In genomic region chr13:41193919-41194824, GRCh38 we compare ENCODE assay signal across 8 cellular contexts.
DNase-seq lines count a peak whose midpoint lies in the region; ATAC-seq and TF ChIP-seq lines count a peak whose summit lies in the region.

Gene KBTBD7, minus strand, starts transcription at chr13:41194569. Its CDS starts 312 bp downstream, at chr13:41194257.

- DNase-seq in GM10266 (ENCODE audit: extremely low spot score): peak; percentile 82
- DNase-seq in NCI-H1092 treated with DMSO at 0.1 percent for 48 hours (lab: John Stamatoyannopoulos, UW): peak; percentile 82
- peak; percentile 93 for DNase-seq in globus pallidus (ENCODE audit: low spot score)
- peak; percentile 92 for DNase-seq in non-pigmented ciliary epithelial cell (ENCODE audit: low read depth)
- peak; percentile 96 for DNase-seq in superior temporal gyrus (ENCODE audit: extremely low spot score)

- peak within 1 kb of the TSS; percentile 97 for H3K27ac Mint-ChIP-seq in activated naive CD4-positive, alpha-beta T cell treated with anti-CD3 and anti-CD28 coated beads, Interleukin-2, amount 50 U/mL, for 24 hours

- H3K36me3 Mint-ChIP-seq in activated naive CD4-positive, alpha-beta T cell treated with anti-CD3 and anti-CD28 coated beads, Interleukin-2, amount 50 U/mL, for 24 hours: peaks cover 15% of the 10 kb centered on the region

- TF ChIP-seq CTCF in GM10266 (IDR thresholded peaks at IDR 0.05; ENCODE audit: control insufficient read depth, insufficient read depth, low read depth, missing control alignments): no peak

- H3K4me1 Mint-ChIP-seq in activated naive CD4-positive, alpha-beta T cell treated with anti-CD3 and anti-CD28 coated beads, Interleukin-2, amount 50 U/mL, for 24 hours: peaks cover 45% of the 10 kb centered on the region

- H3K27me3 Mint-ChIP-seq in activated naive CD4-positive, alpha-beta T cell treated with anti-CD3 and anti-CD28 coated beads, Interleukin-2, amount 50 U/mL, for 24 hours: no peaks in the 10 kb centered on the region

- peak within 1 kb of the TSS; percentile 92 for H3K4me3 Mint-ChIP-seq in activated naive CD4-positive, alpha-beta T cell treated with anti-CD3 and anti-CD28 coated beads, Interleukin-2, amount 50 U/mL, for 24 hours

- H3K9me3 Mint-ChIP-seq in activated naive CD4-positive, alpha-beta T cell treated with anti-CD3 and anti-CD28 coated beads, Interleukin-2, amount 50 U/mL, for 24 hours: no peaks in the 10 kb centered on the region

- ATAC-seq in HG02623 (IDR thresholded peaks at IDR 0.05; ENCODE audit: unreplicated experiment) (peak; percentile 97), SK-N-SH treated with all-trans-retinoic acid at 6 μM for 48 hours (peak; percentile 99)

TF ChIP-seq in SK-N-SH treated with all-trans-retinoic acid at 6 μM for 48 hours, 23 proteins besides CTCF, POLR2A, EP300 and RAD21:
- TF ChIP-seq ZNF70 (CRISPR knock-in tag; IDR thresholded peaks at IDR 0.05) (peak; percentile 49; the same call in 1 of the 2 replicates), TSHZ2 (CRISPR knock-in tag; IDR thresholded peaks at IDR 0.05) (peak; percentile 68; the same call in 1 of the 2 replicates), ZFP30 (CRISPR knock-in tag; IDR thresholded peaks at IDR 0.05) (no peak)

Comparison
In these comparisons a context has a peak if more than half of its experiments do, and no peak if none do; other contexts are left out.
1. Peak in every context shown above with its lines: DNase-seq and ATAC-seq.